ENCODE assay signal across 12 cellular contexts in genomic region chr20:36454664-36455427, GRCh38.
DNase-seq lines count a peak whose midpoint lies in the region; ATAC-seq and TF ChIP-seq lines count a peak whose summit lies in the region.
"Had no signal": no experiment of that assay in that cellular context is flagged by ENCODE, and none has a peak within 500 bp of the region (broad histone marks: within the 10 kb centered on the region; RNA-seq: fewer than 3 reads in every experiment).

No MANE protein-coding gene starts in this region.

- TF ChIP-seq POLR2A in Peyer's patch (IDR thresholded peaks at IDR 0.05): no peak

- H3K27me3 ChIP-seq in Caco-2 (replicated peaks; ENCODE audit: control insufficient read depth, insufficient read depth, low read length): no peaks in the 10 kb centered on the region
- no peaks in the 10 kb centered on the region for H3K27me3 ChIP-seq in right cardiac atrium (ENCODE audit: control insufficient read depth, insufficient read depth)
- no peaks in the 10 kb centered on the region for H3K27me3 ChIP-seq in parathyroid adenoma (ENCODE audit: control insufficient read depth, insufficient read depth, low read length)
- no peaks in the 10 kb centered on the region for H3K27me3 ChIP-seq in Peyer's patch
- H3K27me3 ChIP-seq: BE2C, colonic mucosa had no signal

- no peaks in the 10 kb centered on the region for H3K36me3 ChIP-seq in Caco-2 (ENCODE audit: control insufficient read depth, insufficient read depth, low read length)
- no peaks in the 10 kb centered on the region for H3K36me3 ChIP-seq in parathyroid adenoma (ENCODE audit: control insufficient read depth, insufficient read depth, low read length)
- H3K36me3 ChIP-seq in Peyer's patch: no peaks in the 10 kb centered on the region
- H3K36me3 ChIP-seq: BE2C, colonic mucosa had no signal

- H3K4me1 ChIP-seq in Caco-2 (peaks cover 22% of the 10 kb centered on the region), right cardiac atrium (ENCODE audit: control insufficient read depth, insufficient read depth, low read length) (peaks cover 6% of the 10 kb centered on the region), parathyroid adenoma (peaks cover 13% of the 10 kb centered on the region), Peyer's patch (peaks cover 0 to 6% (median 0%) of the 10 kb centered on the region in 4 donors)
- H3K4me1 ChIP-seq: colonic mucosa had no signal

- H3K4me3 ChIP-seq in Caco-2 (ENCODE audit: low read depth, low read length) (no peak overlapping the region), right cardiac atrium (ENCODE audit: low read length) (no peak overlapping the region), parathyroid adenoma (ENCODE audit: low read depth, low read length) (no peak overlapping the region), Peyer's patch (no peak overlapping the region)
- H3K4me3 ChIP-seq: colonic mucosa had no signal

- peaks cover 4% of the 10 kb centered on the region for H3K9me3 Mint-ChIP-seq in Caco-2 (ENCODE audit: unreplicated experiment)

- POLR2A ChIA-PET in Caco-2 (lab: Charles Lee): interaction anchor here (0.6 kb wide), 2 partner anchors 10 to 19 kb away, joined by 3 read pairs; no protein-coding TSS in a partner anchor

- peak; percentile 55 to 67 for ATAC-seq in right cardiac atrium

- 11% methylated on average over 10 of the region's 10 CpGs for WGBS in right cardiac atrium

- DNase-seq in Caco-2 (peak; percentile 88 to 90), SW480 (ENCODE audit: low spot score) (peak; percentile 71), right cardiac atrium (peak in 2 of 3 donors; percentile 66 to 75), DMS153 treated with DMSO at 0.1 percent for 48 hours (lab: John Stamatoyannopoulos, UW; ENCODE audit: unreplicated experiment) (no peak), NCI-H82 (lab: John Stamatoyannopoulos, UW) (no peak), Peyer's patch (no peak)
- no peak for DNase-seq in stimulated activated CD8-positive, alpha-beta memory T cell treated with anti-CD3 and anti-CD28 coated beads, Interleukin-4, amount 100 ng/mL, for 48 hours
- DNase-seq: activated CD8-positive, alpha-beta memory T cell treated with anti-CD3 and anti-CD28 coated beads, Interleukin-2, amount 50 U/mL, for 4 hours; BE2C; colonic mucosa had no signal

- H3K27ac Mint-ChIP-seq in Caco-2 (ENCODE audit: unreplicated experiment): peak overlapping the region; percentile 70
- H3K27ac Mint-ChIP-seq: progenitor cell of endocrine pancreas had no signal

- peak overlapping the region; percentile 62 for H3K4me2 ChIP-seq in parathyroid adenoma (ENCODE audit: low read length)

- H3K79me2 ChIP-seq in parathyroid adenoma: no peaks in the 10 kb centered on the region

- no peaks in the 10 kb centered on the region for H3K36me3 Mint-ChIP-seq in Caco-2 (ENCODE audit: insufficient read depth, unreplicated experiment)

- H3K4me3 Mint-ChIP-seq in Caco-2 (ENCODE audit: unreplicated experiment): peak overlapping the region; percentile 55

- peak overlapping the region; percentile 21 for H2AFZ ChIP-seq in parathyroid adenoma

- H3K9ac ChIP-seq in parathyroid adenoma: no peak overlapping the region

- peaks cover 24% of the 10 kb centered on the region for H3K4me1 Mint-ChIP-seq in Caco-2 (ENCODE audit: low read depth, unreplicated experiment)

- CTCF ChIA-PET in Caco-2 (lab: Charles Lee): interaction anchor here (0.7 to 1.5 kb wide), 9 partner anchors 12 to 381 kb away, joined by 3 to 10 read pairs (median 3); no protein-coding TSS in a partner anchor

- H3K27ac ChIP-seq in right cardiac atrium (ENCODE audit: low read length) (no peak overlapping the region), parathyroid adenoma (no peak overlapping the region), Peyer's patch (no peak overlapping the region)
- H3K27ac ChIP-seq: colonic mucosa had no signal

- no peaks in the 10 kb centered on the region for H3K27me3 Mint-ChIP-seq in Caco-2 (ENCODE audit: insufficient read depth, unreplicated experiment)

- no peak for TF ChIP-seq CTCF in Caco-2 (IDR thresholded peaks at IDR 0.05; ENCODE audit: insufficient read depth in 1 of 2, low read depth in 1 of 2, low read length in 1 of 2, severe bottlenecking in 1 of 2, unreplicated experiment in 1 of 2)
- no peak for TF ChIP-seq CTCF in parathyroid adenoma (IDR thresholded peaks at IDR 0.05)
- TF ChIP-seq CTCF in Peyer's patch (IDR thresholded peaks at IDR 0.05): no peak

- intact Hi-C loops in Caco-2 (cut with micrococcal nuclease; ENCODE audit: unreplicated experiment): no loop called here
- intact Hi-C loops in right cardiac atrium (cut with DNase I): no loop called here

- no TSS peak for BruUV-seq in Caco-2 (replicated peaks; lab: Mats Ljungman, UMichigan)

- H3K9me3 ChIP-seq in Caco-2 (0 out of 2 replicates have a peak, but pooled peaks cover under 1% of the 10 kb centered on the region), right cardiac atrium (ENCODE audit: control insufficient read depth, low read length) (no peaks in the 10 kb centered on the region), parathyroid adenoma (ENCODE audit: control insufficient read depth, low read length) (no peaks in the 10 kb centered on the region), Peyer's patch (no peaks in the 10 kb centered on the region)
- H3K9me3 ChIP-seq: BE2C, colonic mucosa had no signal

Comparison
In these comparisons a context has a peak if more than half of its experiments do, and no peak if none do; other contexts are left out.
1. DNase-seq: peak in Caco-2 (2 of 2), SW480 (single experiment) and right cardiac atrium (2 of 3); none in DMS153 treated with DMSO at 0.1 percent for 48 hours (single experiment), stimulated activated CD8-positive, alpha-beta memory T cell treated with anti-CD3 and anti-CD28 coated beads, Interleukin-4, amount 100 ng/mL, for 48 hours (single experiment), NCI-H82 (single experiment) and Peyer's patch (0 of 3).